Comparison of ENCODE assay signal across 1 cellular context in genomic region chr2:190501702-190502407, GRCh38.
TF ChIP-seq lines count a peak whose summit lies in the region.

No MANE protein-coding gene starts in this region.

TF ChIP-seq in IMR-90, 13 proteins besides CTCF, POLR2A, EP300 and RAD21 (continued from another document):
- TF ChIP-seq SMC3 (IDR thresholded peaks at IDR 0.05; ENCODE audit: low read depth, low read length) (no peak), CHD1 (IDR thresholded peaks at IDR 0.05; ENCODE audit: low read depth, low read length) (no peak), RFX5 (IDR thresholded peaks at IDR 0.05; ENCODE audit: low read depth, low read length) (no peak), RCOR1 (IDR thresholded peaks at IDR 0.05; ENCODE audit: insufficient replicate concordance, low read length) (no peak)
